In the genomic region with DNA sequence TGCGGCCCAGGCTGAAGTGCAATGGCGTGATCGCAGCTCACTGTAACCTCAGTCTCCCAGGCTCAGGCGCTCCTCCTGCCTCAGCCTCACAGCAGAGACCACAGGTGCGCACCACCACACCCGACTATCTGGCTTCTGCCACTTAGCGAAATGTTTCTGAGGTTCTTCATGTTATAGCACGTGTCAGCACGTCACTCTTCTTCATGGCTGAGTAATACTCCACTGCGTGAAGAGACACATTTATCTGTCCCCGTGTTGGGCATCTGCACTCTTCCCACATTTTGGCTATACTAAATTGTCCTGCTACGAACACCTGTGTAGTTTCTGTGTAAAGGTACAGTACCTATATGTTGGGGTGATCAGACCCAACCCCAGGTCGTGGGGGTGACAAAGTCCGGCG, we compare ENCODE assay signal across 29 cellular contexts. TPM values are rescaled to one million over a fixed set of nuclear protein-coding genes. Genes with fewer than 3 reads are reported as not detected.
"Had no signal": no experiment of that assay in that cellular context is flagged by ENCODE, and none has a peak within 500 bp of the region (broad histone marks: within the 10 kb centered on the region; RNA-seq: fewer than 3 reads in every experiment).

No MANE protein-coding gene starts in this region.

- H3K36me3 ChIP-seq: esophagus muscularis mucosa, gastroesophageal sphincter, heart right ventricle, left lung, pancreas, thoracic aorta, tibial nerve, upper lobe of right lung, uterus had no signal

- H3K4me2 ChIP-seq: smooth muscle cell had no signal

- H3K27me3 Mint-ChIP-seq: stimulated activated naive CD8-positive, alpha-beta T cell treated with anti-CD3 and anti-CD28 coated beads, Interleukin-15, Interleukin-2, amounts not matched to agents 100 ng/mL and 50 ng/mL, for 24 hours had no signal

- H3K27me3 ChIP-seq: pancreas, upper lobe of right lung, uterus had no signal

- H3K27ac Mint-ChIP-seq: stimulated activated memory B cell treated with anti-CD40 and anti-IgM and Interleukin-4, amounts not matched to agents 10 μg/mL and 1 μg/mL and 100 μg/mL, for 72 hours; stimulated activated naive CD8-positive, alpha-beta T cell treated with anti-CD3 and anti-CD28 coated beads, Interleukin-15, Interleukin-2, amounts not matched to agents 100 ng/mL and 50 ng/mL, for 24 hours had no signal

- H3K4me3 ChIP-seq: dorsolateral prefrontal cortex, esophagus muscularis mucosa, gastroesophageal sphincter, heart right ventricle, left lung, mucosa of descending colon, smooth muscle cell, thoracic aorta, tibial nerve, upper lobe of right lung, uterus had no signal

- H3K9me3 ChIP-seq: esophagus muscularis mucosa, gastroesophageal sphincter, heart right ventricle, left lung, mucosa of descending colon, pancreas, thoracic aorta, tibial nerve, upper lobe of right lung, uterus had no signal

- ATAC-seq: foreskin keratinocyte; gastroesophageal sphincter; heart right ventricle; left cardiac atrium; left lung; sciatic nerve; stimulated activated memory B cell treated with anti-CD40 and anti-IgM and Interleukin-4, amounts not matched to agents 10 μg/mL and 1 μg/mL and 100 μg/mL, for 72 hours had no signal

- H3K9me3 Mint-ChIP-seq: mesothelial cell of epicardium; nephron; stimulated activated naive CD8-positive, alpha-beta T cell treated with anti-CD3 and anti-CD28 coated beads, Interleukin-15, Interleukin-2, amounts not matched to agents 100 ng/mL and 50 ng/mL, for 24 hours had no signal

- DNase-seq: dorsolateral prefrontal cortex; effector CD4-positive, alpha-beta T cell; endodermal cell; foreskin keratinocyte; heart right ventricle; hippocampal formation; left cardiac atrium; left lung; mesenchymal stem cell; mucosa of descending colon; naive B cell; occipital lobe; stimulated activated CD4-positive, alpha-beta T cell treated with anti-CD3 and anti-CD28 coated beads, Interleukin-12 subunit alpha, Interleukin-12 subunit beta, amount 100 ng/mL, for 4 hours; stimulated activated CD4-positive, alpha-beta T cell treated with anti-CD3 and anti-CD28 coated beads, Interleukin-2, amount 100 ng/mL, for 24 hours; stimulated activated CD4-positive, alpha-beta T cell treated with anti-CD3 and anti-CD28 coated beads, Interleukin-4, amount 100 ng/mL, for 4 hours; upper lobe of right lung; uterus had no signal

- H3K36me3 Mint-ChIP-seq: mesothelial cell of epicardium; naive B cell; stimulated activated memory B cell treated with anti-CD40 and anti-IgM and Interleukin-4, amounts not matched to agents 10 μg/mL and 1 μg/mL and 100 μg/mL, for 72 hours had no signal

- H3K4me3 Mint-ChIP-seq: endodermal cell; mesothelial cell of epicardium; naive B cell; stimulated activated memory B cell treated with anti-CD40 and anti-IgM and Interleukin-4, amounts not matched to agents 10 μg/mL and 1 μg/mL and 100 μg/mL, for 72 hours; stimulated activated naive CD8-positive, alpha-beta T cell treated with anti-CD3 and anti-CD28 coated beads, Interleukin-15, Interleukin-2, amounts not matched to agents 100 ng/mL and 50 ng/mL, for 24 hours had no signal

- H3K4me1 ChIP-seq: foreskin keratinocyte, gastroesophageal sphincter, left lung, tibial nerve, upper lobe of right lung, uterus had no signal

- H3K27ac ChIP-seq: dorsolateral prefrontal cortex, esophagus muscularis mucosa, foreskin keratinocyte, gastroesophageal sphincter, heart right ventricle, left lung, thoracic aorta, tibial nerve, upper lobe of right lung, uterus had no signal

RNA-seq across cellular contexts. Expression of gene DPEP1, which starts 1.0 kb away (rescaled TPM):
- total RNA-seq: foreskin keratinocyte, heart right ventricle, left cardiac atrium, sciatic nerve, smooth muscle cell, thoracic aorta had no signal
- polyA plus RNA-seq: fibroblast of lung, foreskin keratinocyte, smooth muscle cell had no signal

RNA-seq across cellular contexts. Expression of gene CPNE7, which starts 36.9 kb away (rescaled TPM):
- total RNA-seq: left cardiac atrium, sciatic nerve, thoracic aorta had no signal
